ENCODE assay signal across 20 cellular contexts in genomic region chr7:79553811-79554555, GRCh38.
DNase-seq lines count a peak whose midpoint lies in the region; ATAC-seq and TF ChIP-seq lines count a peak whose summit lies in the region.
"Had no signal": no experiment of that assay in that cellular context is flagged by ENCODE, and none has a peak within 500 bp of the region (broad histone marks: within the 10 kb centered on the region; RNA-seq: fewer than 3 reads in every experiment).

No MANE protein-coding gene starts in this region.

- peak overlapping the region; percentile 71 for H2AFZ ChIP-seq in mammary epithelial cell (ENCODE audit: low read depth, low read length)
- H2AFZ ChIP-seq: neural progenitor cell had no signal

- in situ Hi-C loops in mammary epithelial cell (cut with MboI; ENCODE audit: low sequenced_read_pairs in 2 of 2) = no loop called here

- no peak overlapping the region for H3K27ac Mint-ChIP-seq in T-helper 2 cell treated with Interferon-gamma antibody and Interleukin-4, amounts not matched to agents 5 μg/mL and 100 μg/mL, for 36 hours
- H3K27ac Mint-ChIP-seq: B cell; memory B cell; neural progenitor cell; stimulated activated memory B cell treated with anti-CD40 and anti-IgM and Interleukin-4, amounts not matched to agents 10 μg/mL and 1 μg/mL and 100 μg/mL, for 72 hours had no signal

- intact Hi-C loops in mammary epithelial cell (cut with micrococcal nuclease) = no loop called here

- no peaks in the 10 kb centered on the region for H3K27me3 Mint-ChIP-seq in T-helper 2 cell treated with Interferon-gamma antibody and Interleukin-4, amounts not matched to agents 5 μg/mL and 100 μg/mL, for 36 hours (ENCODE audit: low read depth)
- H3K27me3 Mint-ChIP-seq: B cell; memory B cell; stimulated activated memory B cell treated with anti-CD40 and anti-IgM and Interleukin-4, amounts not matched to agents 10 μg/mL and 1 μg/mL and 100 μg/mL, for 72 hours had no signal

- no peak for ATAC-seq in upper lobe of left lung (ENCODE audit: low FRiP score in 2 of 2)
- ATAC-seq: gastrocnemius medialis; sciatic nerve; stimulated activated memory B cell treated with anti-CD40 and anti-IgM and Interleukin-4, amounts not matched to agents 10 μg/mL and 1 μg/mL and 100 μg/mL, for 72 hours had no signal

- no peaks in the 10 kb centered on the region for H3K4me1 Mint-ChIP-seq in T-helper 2 cell treated with Interferon-gamma antibody and Interleukin-4, amounts not matched to agents 5 μg/mL and 100 μg/mL, for 36 hours (ENCODE audit: low read depth)
- H3K4me1 Mint-ChIP-seq: B cell; memory B cell; stimulated activated memory B cell treated with anti-CD40 and anti-IgM and Interleukin-4, amounts not matched to agents 10 μg/mL and 1 μg/mL and 100 μg/mL, for 72 hours had no signal

- dilution Hi-C loops in mammary epithelial cell (cut with HindIII; ENCODE audit: low sequenced_read_pairs) = no loop called here

- H3K4me1 ChIP-seq in mammary epithelial cell (ENCODE audit: insufficient read depth, low read length) = peaks cover 4% of the 10 kb centered on the region
- H3K4me1 ChIP-seq in upper lobe of left lung = no peaks in the 10 kb centered on the region
- H3K4me1 ChIP-seq: ascending aorta, gastrocnemius medialis, neural progenitor cell had no signal

- no peaks in the 10 kb centered on the region for H3K9me3 Mint-ChIP-seq in T-helper 2 cell treated with Interferon-gamma antibody and Interleukin-4, amounts not matched to agents 5 μg/mL and 100 μg/mL, for 36 hours

- H4K20me1 ChIP-seq in mammary epithelial cell (ENCODE audit: insufficient read depth, low read length) = no peaks in the 10 kb centered on the region

- H3K4me3 ChIP-seq in AG04449 (ENCODE audit: low read depth, low read length) (no peak overlapping the region), mammary epithelial cell (replicated peaks in 1 of 3; ENCODE audit: insufficient read depth in 1 of 3, low read depth in 2 of 3, low read length in 3 of 3) (no peak overlapping the region), kidney epithelial cell (ENCODE audit: low read depth, low read length) (no peak overlapping the region), upper lobe of left lung (no peak overlapping the region)
- H3K4me3 ChIP-seq: ascending aorta, gastrocnemius medialis, neural progenitor cell had no signal

- WGBS in mammary epithelial cell (ENCODE audit: low coverage, missing lambda C conversion rate) = 71% methylated on average over 6 of the region's 6 CpGs
- WGBS in upper lobe of left lung, 2 donors = 83 to 88% methylated on average over 6 of the region's 6 CpGs

- H3K9ac ChIP-seq in mammary epithelial cell (ENCODE audit: insufficient read depth, low read length) = no peak overlapping the region
- H3K9ac ChIP-seq: neural progenitor cell had no signal

- no peak overlapping the region for H3K4me2 ChIP-seq in mammary epithelial cell (ENCODE audit: insufficient read depth, low read depth, low read length)
- H3K4me2 ChIP-seq: neural progenitor cell had no signal

- no peaks in the 10 kb centered on the region for H3K36me3 Mint-ChIP-seq in T-helper 2 cell treated with Interferon-gamma antibody and Interleukin-4, amounts not matched to agents 5 μg/mL and 100 μg/mL, for 36 hours (ENCODE audit: low read depth)
- H3K36me3 Mint-ChIP-seq: memory B cell; neural progenitor cell; stimulated activated memory B cell treated with anti-CD40 and anti-IgM and Interleukin-4, amounts not matched to agents 10 μg/mL and 1 μg/mL and 100 μg/mL, for 72 hours had no signal

- no peaks in the 10 kb centered on the region for H3K9me3 ChIP-seq in mammary epithelial cell (replicated peaks; ENCODE audit: insufficient read depth, low read length)
- H3K9me3 ChIP-seq in upper lobe of left lung = no peaks in the 10 kb centered on the region
- H3K9me3 ChIP-seq: ascending aorta, gastrocnemius medialis had no signal

- H3K4me3 Mint-ChIP-seq in T-helper 2 cell treated with Interferon-gamma antibody and Interleukin-4, amounts not matched to agents 5 μg/mL and 100 μg/mL, for 36 hours = no peak overlapping the region
- H3K4me3 Mint-ChIP-seq: B cell; memory B cell; neural progenitor cell; stimulated activated memory B cell treated with anti-CD40 and anti-IgM and Interleukin-4, amounts not matched to agents 10 μg/mL and 1 μg/mL and 100 μg/mL, for 72 hours had no signal

- TF ChIP-seq POLR2A in upper lobe of left lung (IDR thresholded peaks at IDR 0.05) = no peak

- CTCF ChIA-PET in AG04449 (lab: Yijun Ruan, JAX) (no interaction called here), mammary epithelial cell (lab: Charles Lee; ENCODE audit: low non-redundant PET) (no interaction called here)

- DNase-seq in AG04449 (ENCODE audit: low read depth, low spot score) = peak; percentile 16
- DNase-seq in HS-27A (ENCODE audit: low read depth) = peak; percentile 22
- DNase-seq in mammary epithelial cell = peak; percentile 85
- DNase-seq in kidney epithelial cell (ENCODE audit: low read depth) = peak; percentile 10
- DNase-seq in T-helper 2 cell treated with Interferon-gamma antibody and Interleukin-4, amounts not matched to agents 5 μg/mL and 100 μg/mL, for 36 hours (ENCODE audit: low spot score) = no peak
- DNase-seq in upper lobe of left lung = no peak
- no peak for DNase-seq in DMS53 (lab: John Stamatoyannopoulos, UW)
- no peak for DNase-seq in retina
- DNase-seq: activated CD8-positive, alpha-beta memory T cell treated with anti-CD3 and anti-CD28 coated beads for 24 hours; activated effector memory CD4-positive, alpha-beta T cell treated with anti-CD3 and anti-CD28 coated beads, Interleukin-2, amount 50 U/mL, for 16 hours; dermis blood vessel endothelial cell; DMS79 treated with DMSO at 0.1 percent for 48 hours; gastrocnemius medialis had no signal

- no peaks in the 10 kb centered on the region for H3K27me3 ChIP-seq in mammary epithelial cell (ENCODE audit: insufficient read depth, low read length)
- H3K27me3 ChIP-seq in kidney epithelial cell (ENCODE audit: control insufficient read depth, insufficient read depth, low read length) = no peaks in the 10 kb centered on the region
- H3K27me3 ChIP-seq in upper lobe of left lung = no peaks in the 10 kb centered on the region
- H3K27me3 ChIP-seq: ascending aorta, gastrocnemius medialis, neural progenitor cell had no signal

- H3K27ac ChIP-seq in mammary epithelial cell (ENCODE audit: insufficient read depth, low read depth, low read length) = peak overlapping the region; percentile 62
- no peak overlapping the region for H3K27ac ChIP-seq in upper lobe of left lung
- H3K27ac ChIP-seq: ascending aorta, gastrocnemius medialis, neural progenitor cell, VCaP had no signal

- TF ChIP-seq CTCF in AG04449 (IDR thresholded peaks at IDR 0.05; ENCODE audit: insufficient read depth, low read length, missing control alignments) = no peak
- no peak for TF ChIP-seq CTCF in mammary epithelial cell (conservative IDR thresholded peaks at IDR 0.05 in 1 of 2, IDR thresholded peaks at IDR 0.05 in 1 of 2; ENCODE audit: extremely low read depth in 1 of 2, insufficient read depth in 1 of 2, low read depth in 1 of 2, low read length in 2 of 2)
- TF ChIP-seq CTCF in kidney epithelial cell (IDR thresholded peaks at IDR 0.05; ENCODE audit: insufficient read depth, low read length, poor library complexity, severe bottlenecking) = no peak
- TF ChIP-seq CTCF in upper lobe of left lung (IDR thresholded peaks at IDR 0.05) = no peak

- no peak for TF ChIP-seq EP300 in upper lobe of left lung (IDR thresholded peaks at IDR 0.05)

- H3K36me3 ChIP-seq in mammary epithelial cell (ENCODE audit: insufficient read depth, low read length) (no peaks in the 10 kb centered on the region), kidney epithelial cell (ENCODE audit: control insufficient read depth, insufficient read depth, low read length) (no peaks in the 10 kb centered on the region), upper lobe of left lung (no peaks in the 10 kb centered on the region)
- H3K36me3 ChIP-seq: ascending aorta, gastrocnemius medialis, neural progenitor cell had no signal

- BruUV-seq in mammary epithelial cell (replicated peaks; lab: Mats Ljungman, UMichigan) = no TSS peak

- POLR2A ChIA-PET in AG04449 (lab: Yijun Ruan, JAX) = no interaction called here

- no peaks in the 10 kb centered on the region for H3K79me2 ChIP-seq in mammary epithelial cell (ENCODE audit: insufficient read depth, low read length)

Comparison
In these comparisons a context has a peak if more than half of its experiments do, and no peak if none do; other contexts are left out.
1. DNase-seq: peak in AG04449 (single experiment), HS-27A (single experiment), mammary epithelial cell (single experiment) and kidney epithelial cell (single experiment); none in T-helper 2 cell treated with Interferon-gamma antibody and Interleukin-4, amounts not matched to agents 5 μg/mL and 100 μg/mL, for 36 hours (single experiment), upper lobe of left lung (0 of 2), DMS53 (single experiment) and retina (single experiment).